13 cellular contexts compared by ENCODE assay signal in genomic region chr11:18669629-18670162, GRCh38. TPM values are rescaled to one million over a fixed set of nuclear protein-coding genes. Genes with fewer than 3 reads are reported as not detected.
DNase-seq lines count a peak whose midpoint lies in the region; ATAC-seq, FAIRE-seq and TF ChIP-seq lines count a peak whose summit lies in the region.
"Had no signal": no experiment of that assay in that cellular context is flagged by ENCODE, and none has a peak within 500 bp of the region (broad histone marks: within the 10 kb centered on the region; RNA-seq: fewer than 3 reads in every experiment).

No MANE protein-coding gene starts in this region.

- no peaks in the 10 kb centered on the region for H3K9me3 Mint-ChIP-seq in activated CD8-positive, alpha-beta memory T cell treated with anti-CD3 and anti-CD28 coated beads, Interleukin-2, amount 10 ng/mL, durations not matched to agents 7 days and 5 days (ENCODE audit: low read depth)
- H3K9me3 Mint-ChIP-seq in activated naive CD8-positive, alpha-beta T cell treated with anti-CD3 and anti-CD28 coated beads for 36 hours = peaks cover 4% of the 10 kb centered on the region

- H3K79me2 ChIP-seq in osteoblast (ENCODE audit: insufficient read depth, low read length) = no peaks in the 10 kb centered on the region

- H3K27ac Mint-ChIP-seq in activated CD8-positive, alpha-beta memory T cell treated with anti-CD3 and anti-CD28 coated beads, Interleukin-2, amount 10 ng/mL, durations not matched to agents 7 days and 5 days = peak overlapping the region; percentile 71
- peak overlapping the region; percentile 76 for H3K27ac Mint-ChIP-seq in activated naive CD8-positive, alpha-beta T cell treated with anti-CD3 and anti-CD28 coated beads for 36 hours

- no peaks in the 10 kb centered on the region for H3K9me3 ChIP-seq in osteoblast (ENCODE audit: low read depth, low read length)
- H3K9me3 ChIP-seq: thoracic aorta had no signal

- H3K36me3 Mint-ChIP-seq in activated CD8-positive, alpha-beta memory T cell treated with anti-CD3 and anti-CD28 coated beads, Interleukin-2, amount 10 ng/mL, durations not matched to agents 7 days and 5 days = no peaks in the 10 kb centered on the region
- H3K36me3 Mint-ChIP-seq in activated naive CD8-positive, alpha-beta T cell treated with anti-CD3 and anti-CD28 coated beads for 36 hours = peaks cover 1% of the 10 kb centered on the region

- no peak overlapping the region for H3K27ac ChIP-seq in osteoblast (ENCODE audit: low read depth, low read length)
- H3K27ac ChIP-seq: psoas muscle, thoracic aorta had no signal

- peak overlapping the region; percentile 46 for H3K4me3 ChIP-seq in osteoblast (ENCODE audit: insufficient read depth, low read length)
- H3K4me3 ChIP-seq: psoas muscle, thoracic aorta had no signal

- no peaks in the 10 kb centered on the region for H3K36me3 ChIP-seq in osteoblast (ENCODE audit: insufficient read depth, low read length)
- H3K36me3 ChIP-seq: thoracic aorta had no signal

- peak overlapping the region; percentile 31 for H2AFZ ChIP-seq in osteoblast (ENCODE audit: low read length)

- H3K4me2 ChIP-seq in osteoblast (ENCODE audit: insufficient read depth, low read length) = peak overlapping the region; percentile 69

- H4K20me1 ChIP-seq in osteoblast (ENCODE audit: insufficient read depth, low read length) = no peaks in the 10 kb centered on the region

- FAIRE-seq in H54 (lab: Jason Lieb, UNC) = no peak

- TF ChIP-seq POLR2A in H54 (IDR thresholded peaks at IDR 0.05; ENCODE audit: low read depth, low read length) = no peak

- peaks cover 43% of the 10 kb centered on the region for H3K4me1 Mint-ChIP-seq in activated CD8-positive, alpha-beta memory T cell treated with anti-CD3 and anti-CD28 coated beads, Interleukin-2, amount 10 ng/mL, durations not matched to agents 7 days and 5 days
- H3K4me1 Mint-ChIP-seq in activated naive CD8-positive, alpha-beta T cell treated with anti-CD3 and anti-CD28 coated beads for 36 hours = peaks cover 61% of the 10 kb centered on the region

- TF ChIP-seq CTCF in osteoblast (IDR thresholded peaks at IDR 0.05; ENCODE audit: extremely low read depth, low read depth, low read length) = no peak

- no peaks in the 10 kb centered on the region for H3K27me3 Mint-ChIP-seq in activated CD8-positive, alpha-beta memory T cell treated with anti-CD3 and anti-CD28 coated beads, Interleukin-2, amount 10 ng/mL, durations not matched to agents 7 days and 5 days
- no peaks in the 10 kb centered on the region for H3K27me3 Mint-ChIP-seq in activated naive CD8-positive, alpha-beta T cell treated with anti-CD3 and anti-CD28 coated beads for 36 hours

- no peak for ATAC-seq in activated CD8-positive, alpha-beta memory T cell treated with anti-CD3 and anti-CD28 coated beads, Interleukin-2, amount 10 ng/mL, durations not matched to agents 7 days and 5 days
- ATAC-seq: psoas muscle had no signal

- no peaks in the 10 kb centered on the region for H3K27me3 ChIP-seq in osteoblast (ENCODE audit: insufficient read depth, low read length)

- DNase-seq in activated CD8-positive, alpha-beta memory T cell treated with anti-CD3 and anti-CD28 coated beads, Interleukin-2, amount 10 ng/mL, durations not matched to agents 7 days and 5 days = no peak
- DNase-seq in activated CD8-positive, alpha-beta memory T cell treated with anti-CD3 and anti-CD28 coated beads, Interleukin-2, amount 50 U/mL, for 4 hours = no peak
- DNase-seq in NCI-H510A (lab: John Stamatoyannopoulos, UW) (peak; percentile 56), osteoblast (ENCODE audit: insufficient read length, low spot score, missing footprints) (no peak), H54 (ENCODE audit: insufficient read length, low spot score) (no peak), glomerular visceral epithelial cell (ENCODE audit: extremely low spot score) (no peak), NCI-H2227 treated with DMSO at 0.1 percent for 48 hours (lab: John Stamatoyannopoulos, UW) (no peak)
- no peak for DNase-seq in activated naive CD8-positive, alpha-beta T cell treated with anti-CD3 and anti-CD28 coated beads for 36 hours
- DNase-seq: caudate nucleus, DMS153, NCI-H2081, psoas muscle had no signal

- peaks cover 11% of the 10 kb centered on the region for H3K4me1 ChIP-seq in osteoblast (ENCODE audit: insufficient read depth, low read length)
- H3K4me1 ChIP-seq: psoas muscle had no signal

- CTCF ChIA-PET in activated CD8-positive, alpha-beta memory T cell treated with anti-CD3 and anti-CD28 coated beads, Interleukin-2, amount 10 ng/mL, durations not matched to agents 7 days and 5 days (lab: Charles Lee) = interaction anchor here (1.2 to 2.6 kb wide), 3 partner anchors 36 to 61 kb away, joined by 4 to 6 read pairs (median 5); partner anchors contain the start of gene SPTY2D1

- H3K4me3 Mint-ChIP-seq in activated CD8-positive, alpha-beta memory T cell treated with anti-CD3 and anti-CD28 coated beads, Interleukin-2, amount 10 ng/mL, durations not matched to agents 7 days and 5 days = no peak overlapping the region
- no peak overlapping the region for H3K4me3 Mint-ChIP-seq in activated naive CD8-positive, alpha-beta T cell treated with anti-CD3 and anti-CD28 coated beads for 36 hours

RNA-seq across cellular contexts. Expression of gene TMEM86A, which starts 28.9 kb away (rescaled TPM):
- under 1 TPM; 0.93 to 0.98 TPM for total RNA-seq in activated CD8-positive, alpha-beta memory T cell treated with anti-CD3 and anti-CD28 coated beads, Interleukin-2, amount 10 ng/mL, durations not matched to agents 7 days and 5 days
- under 1 TPM; 0.25 to 0.52 TPM for total RNA-seq in activated naive CD8-positive, alpha-beta T cell treated with anti-CD3 and anti-CD28 coated beads for 36 hours
- total RNA-seq in osteoblast = 3.3 and 4.1 TPM in 2 replicates

RNA-seq across cellular contexts. Expression of gene SPTY2D1, which starts 35.6 kb away (rescaled TPM):
- 10 to 100 TPM; 23.8 to 34.7 TPM for total RNA-seq in activated CD8-positive, alpha-beta memory T cell treated with anti-CD3 and anti-CD28 coated beads, Interleukin-2, amount 10 ng/mL, durations not matched to agents 7 days and 5 days
- 10 to 100 TPM; 23.3 to 23.4 TPM for total RNA-seq in activated naive CD8-positive, alpha-beta T cell treated with anti-CD3 and anti-CD28 coated beads for 36 hours
- total RNA-seq in osteoblast = 19.2 and 21.0 TPM in 2 replicates

RNA-seq across cellular contexts. Expression of gene IGSF22, which starts 56.3 kb away (rescaled TPM):
- total RNA-seq in activated CD8-positive, alpha-beta memory T cell treated with anti-CD3 and anti-CD28 coated beads, Interleukin-2, amount 10 ng/mL, durations not matched to agents 7 days and 5 days = under 1 TPM; 0.35 to 0.64 TPM
- 1 to 10 TPM; 1.1 to 1.3 TPM for total RNA-seq in activated naive CD8-positive, alpha-beta T cell treated with anti-CD3 and anti-CD28 coated beads for 36 hours
- not detected in 2 replicates for total RNA-seq in osteoblast
